ENCODE assay signal across 33 cellular contexts in the genomic region with DNA sequence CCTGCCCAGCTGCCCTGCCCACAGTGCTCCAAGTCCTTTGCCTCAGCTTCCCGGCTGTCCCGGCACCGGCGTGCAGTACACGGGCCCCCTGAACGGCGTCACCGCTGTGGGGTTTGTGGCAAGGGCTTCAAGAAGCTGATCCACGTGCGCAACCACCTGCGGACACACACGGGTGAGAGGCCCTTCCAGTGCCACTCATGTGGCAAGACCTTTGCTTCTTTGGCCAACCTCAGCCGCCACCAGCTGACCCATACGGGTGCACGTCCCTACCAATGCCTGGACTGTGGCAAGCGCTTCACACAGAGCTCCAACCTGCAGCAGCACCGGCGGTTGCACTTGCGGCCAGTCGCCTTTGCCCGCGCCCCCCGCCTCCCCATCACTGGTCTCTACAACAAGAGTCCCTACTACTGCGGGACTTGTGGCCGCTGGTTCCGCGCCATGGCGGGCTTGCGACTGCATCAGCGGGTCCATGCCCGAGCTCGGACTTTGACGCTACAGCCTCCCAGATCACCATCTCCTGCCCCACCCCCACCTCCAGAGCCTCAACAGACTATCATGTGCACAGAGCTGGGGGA.
"Had no signal": no experiment of that assay in that cellular context is flagged by ENCODE, and none has a peak within 500 bp of the region (broad histone marks: within the 10 kb centered on the region; RNA-seq: fewer than 3 reads in every experiment).

No MANE protein-coding gene starts in this region.

- H3K9me3 Mint-ChIP-seq: activated B cell treated with CpG ODN at 0.5 μM for 24 hours; activated CD8-positive, alpha-beta T cell treated with anti-CD3 and anti-CD28 coated beads for 36 hours; activated T-cell treated with anti-CD3 and anti-CD28 coated beads, Interleukin-2, amount 50 U/mL, for 4 hours; activated T-helper 17 cell treated with anti-CD3 and anti-CD28 coated beads, Interleukin-2, amount 50 U/mL, for 72 hours; central memory CD8-positive, alpha-beta T cell; dendritic cell treated with granulocyte-macrophage colony-stimulating factor and Interleukin-4, amounts not matched to agents 40 ng/mL and 50 ng/mL, for 4 days; endodermal cell; T-helper 2 cell treated with Interferon-gamma antibody and Interleukin-4, amounts not matched to agents 5 μg/mL and 100 μg/mL, for 36 hours had no signal

- FAIRE-seq: astrocyte, bronchial epithelial cell, frontal cortex had no signal

- H3K4me3 ChIP-seq: coronary artery, dorsolateral prefrontal cortex had no signal

- H3K27ac ChIP-seq: brain microvascular endothelial cell, coronary artery, dorsolateral prefrontal cortex, WERI-Rb-1 had no signal

- H3K4me3 Mint-ChIP-seq: activated B cell treated with CpG ODN at 0.5 μM for 24 hours; activated CD8-positive, alpha-beta T cell treated with anti-CD3 and anti-CD28 coated beads for 36 hours; activated naive CD8-positive, alpha-beta T cell; activated T-cell treated with anti-CD3 and anti-CD28 coated beads, Interleukin-2, amount 50 U/mL, for 4 hours; activated T-helper 17 cell treated with anti-CD3 and anti-CD28 coated beads, Interleukin-2, amount 50 U/mL, for 72 hours; central memory CD8-positive, alpha-beta T cell; dendritic cell treated with granulocyte-macrophage colony-stimulating factor and Interleukin-4, amounts not matched to agents 40 ng/mL and 50 ng/mL, for 4 days; endodermal cell; T-helper 17 cell; T-helper 2 cell treated with Interferon-gamma antibody and Interleukin-4, amounts not matched to agents 5 μg/mL and 100 μg/mL, for 36 hours had no signal

- DNase-seq: activated B cell treated with CpG ODN at 0.5 μM for 24 hours; activated CD4-positive, alpha-beta T cell treated with anti-CD3 and anti-CD28 coated beads for 48 hours; activated CD4-positive, alpha-beta T cell treated with anti-CD3 and anti-CD28 coated beads, Interleukin-2, amount 50 U/mL, for 1 hour; activated CD4-positive, alpha-beta T cell treated with anti-CD3 and anti-CD28 coated beads, Interleukin-2, amount 50 U/mL, for 48 hours; activated CD8-positive, alpha-beta memory T cell treated with anti-CD3 and anti-CD28 coated beads for 24 hours; activated CD8-positive, alpha-beta T cell treated with anti-CD3 and anti-CD28 coated beads for 36 hours; activated effector memory CD4-positive, alpha-beta T cell treated with Interleukin-2 at 50 U/mL for 16 hours; activated gamma-delta T cell treated with Interleukin-2 at 50 U/mL for 16 hours; activated naive CD4-positive, alpha-beta T cell treated with anti-CD3 and anti-CD28 coated beads, Interleukin-2, amount 50 U/mL, for 16 hours; activated naive CD4-positive, alpha-beta T cell treated with Interleukin-2 at 50 U/mL for 16 hours; activated T-cell treated with anti-CD3 and anti-CD28 coated beads, Interleukin-2, amount 50 U/mL, for 4 hours; amniotic stem cell; anterior cingulate cortex; brain microvascular endothelial cell; dorsolateral prefrontal cortex; effector memory CD4-positive, alpha-beta T cell; endodermal cell; foreskin fibroblast; T-helper 1 cell; T-helper 17 cell; T1000; WERI-Rb-1 had no signal

- H3K27ac Mint-ChIP-seq: activated B cell treated with CpG ODN at 0.5 μM for 24 hours; activated CD8-positive, alpha-beta T cell treated with anti-CD3 and anti-CD28 coated beads for 36 hours; dendritic cell treated with granulocyte-macrophage colony-stimulating factor and Interleukin-4, amounts not matched to agents 40 ng/mL and 50 ng/mL, for 4 days; endodermal cell; T-helper 2 cell treated with Interferon-gamma antibody and Interleukin-4, amounts not matched to agents 5 μg/mL and 100 μg/mL, for 36 hours had no signal

- H3K27me3 Mint-ChIP-seq: activated B cell treated with CpG ODN at 0.5 μM for 24 hours; activated CD8-positive, alpha-beta T cell treated with anti-CD3 and anti-CD28 coated beads for 36 hours; activated naive CD8-positive, alpha-beta T cell; activated T-helper 17 cell treated with anti-CD3 and anti-CD28 coated beads, Interleukin-2, amount 50 U/mL, for 72 hours; central memory CD8-positive, alpha-beta T cell; dendritic cell treated with granulocyte-macrophage colony-stimulating factor and Interleukin-4, amounts not matched to agents 40 ng/mL and 50 ng/mL, for 4 days; T-helper 17 cell had no signal

- H3K27me3 ChIP-seq: brain microvascular endothelial cell, dorsolateral prefrontal cortex had no signal

- ATAC-seq: activated CD4-positive, CD25-positive, alpha-beta regulatory T cell treated with anti-CD3 and anti-CD28 coated beads, Interleukin-2, amount 50 U/mL, for 24 hours; activated CD8-positive, alpha-beta T cell treated with anti-CD3 and anti-CD28 coated beads for 36 hours; activated T-cell treated with anti-CD3 and anti-CD28 coated beads, Interleukin-2, amount 50 U/mL, for 4 hours; activated T-helper 17 cell treated with anti-CD3 and anti-CD28 coated beads, Interleukin-2, amount 50 U/mL, for 72 hours; esophagus mucosa; T-helper 17 cell had no signal
